Comparison of ENCODE assay signal across 10 cellular contexts in the genomic region with DNA sequence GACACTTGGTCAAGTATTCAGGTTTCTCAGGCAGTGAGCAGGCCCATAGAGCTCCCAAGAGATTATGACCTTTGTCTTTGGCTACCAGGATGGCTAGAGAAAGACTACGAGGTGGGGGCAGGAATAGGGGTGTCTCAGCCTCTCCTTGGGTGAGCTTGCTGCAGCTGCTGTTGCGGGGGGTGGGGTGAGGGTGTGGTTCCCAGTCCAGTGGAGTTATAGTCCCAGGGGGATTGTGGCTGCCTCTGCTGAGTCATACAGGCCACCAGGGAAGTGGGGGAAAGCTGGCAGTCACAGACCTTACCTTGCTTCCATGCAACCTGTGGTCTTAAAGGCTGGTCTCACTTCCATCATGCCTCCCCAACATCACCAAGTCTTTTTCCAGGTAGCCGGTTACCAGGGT. TPM values are rescaled to one million over a fixed set of nuclear protein-coding genes. Genes with fewer than 3 reads are reported as not detected.
DNase-seq lines count a peak whose midpoint lies in the region; ATAC-seq and TF ChIP-seq lines count a peak whose summit lies in the region.
"Had no signal": no experiment of that assay in that cellular context is flagged by ENCODE, and none has a peak within 500 bp of the region (broad histone marks: within the 10 kb centered on the region; RNA-seq: fewer than 3 reads in every experiment).

No MANE protein-coding gene starts in this region.

- TF ChIP-seq CTCF in activated B cell treated with CpG ODN at 0.5 μM for 24 hours (IDR thresholded peaks at IDR 0.05) = no peak

- DNase-seq in COLO668 (lab: John Stamatoyannopoulos, UW; ENCODE audit: unreplicated experiment) (peak; percentile 7), activated B cell treated with CpG ODN at 0.5 μM for 24 hours (peak; percentile 49), NCI-H146 treated with DMSO at 0.1 percent for 48 hours (lab: John Stamatoyannopoulos, UW; ENCODE audit: unreplicated experiment) (no peak), putamen (ENCODE audit: low spot score) (no peak), RPMI8226 (no peak), cerebellum (ENCODE audit: low spot score) (no peak)
- DNase-seq: activated naive CD4-positive, alpha-beta T cell treated with anti-CD3 and anti-CD28 coated beads for 36 hours; DMS79 treated with DMSO at 0.1 percent for 48 hours had no signal

- peaks cover 7% of the 10 kb centered on the region for H3K9me3 Mint-ChIP-seq in activated B cell treated with CpG ODN at 0.5 μM for 24 hours

- CTCF ChIA-PET in activated B cell treated with CpG ODN at 0.5 μM for 24 hours (lab: Charles Lee) = interaction anchor here (1.3 to 1.4 kb wide), 2 partner anchors 28 to 32 kb away, joined by 4 to 8 read pairs; a partner anchor contains a TSS

- H3K36me3 Mint-ChIP-seq in activated B cell treated with CpG ODN at 0.5 μM for 24 hours (ENCODE audit: low read depth) = peaks cover 15% of the 10 kb centered on the region

- intact Hi-C loops in activated B cell treated with CpG ODN at 0.5 μM for 24 hours (cut with micrococcal nuclease) = loop anchor here (1.0 to 2.0 kb wide), 2 partner anchors 21 to 32 kb away; no protein-coding TSS in a partner anchor

- POLR2A ChIA-PET in activated B cell treated with CpG ODN at 0.5 μM for 24 hours (lab: Charles Lee) = interaction anchor here (0.7 to 2.3 kb wide), 4 partner anchors 9 to 456 kb away, joined by 3 to 28 read pairs (median 6); a partner anchor contains a TSS

- peaks cover 55% of the 10 kb centered on the region for H3K4me1 Mint-ChIP-seq in activated B cell treated with CpG ODN at 0.5 μM for 24 hours

- ATAC-seq in GM19395 (IDR thresholded peaks at IDR 0.05; ENCODE audit: unreplicated experiment) = peak; percentile 64
- peak; percentile 52 for ATAC-seq in HG03159 (IDR thresholded peaks at IDR 0.05; ENCODE audit: unreplicated experiment)
- peak; percentile 89 for ATAC-seq in activated B cell treated with CpG ODN at 0.5 μM for 24 hours (ENCODE audit: low read depth)

- peak overlapping the region; percentile 41 for H3K4me3 Mint-ChIP-seq in activated B cell treated with CpG ODN at 0.5 μM for 24 hours
- H3K4me3 Mint-ChIP-seq: activated naive CD4-positive, alpha-beta T cell treated with anti-CD3 and anti-CD28 coated beads for 36 hours had no signal

- no peaks in the 10 kb centered on the region for H3K27me3 Mint-ChIP-seq in activated B cell treated with CpG ODN at 0.5 μM for 24 hours

- H3K27ac Mint-ChIP-seq in activated B cell treated with CpG ODN at 0.5 μM for 24 hours = peak overlapping the region; percentile 65
- H3K27ac Mint-ChIP-seq: activated naive CD4-positive, alpha-beta T cell treated with anti-CD3 and anti-CD28 coated beads for 36 hours had no signal

RNA-seq across cellular contexts. Expression of a gene that starts 31.7 kb away (rescaled TPM):
- 43.8 and 59.3 TPM in 2 replicates for total RNA-seq in activated B cell treated with CpG ODN at 0.5 μM for 24 hours
- 147 TPM for total RNA-seq in cerebellum

Comparison
In these comparisons a context has a peak if more than half of its experiments do, and no peak if none do; other contexts are left out.
1. DNase-seq: peak in COLO668 (single experiment) and activated B cell treated with CpG ODN at 0.5 μM for 24 hours (single experiment); none in NCI-H146 treated with DMSO at 0.1 percent for 48 hours (single experiment), putamen (single experiment), RPMI8226 (single experiment) and cerebellum (single experiment).
2. Peak in every context shown above with its lines, with median percentiles within 50 percentile points of each other: ATAC-seq.